Comparison of ENCODE assay signal across 29 cellular contexts in genomic region chr5:170162631-170163321, GRCh38. TPM values are rescaled to one million over a fixed set of nuclear protein-coding genes. Genes with fewer than 3 reads are reported as not detected.
"Had no signal": no experiment of that assay in that cellular context is flagged by ENCODE, and none has a peak within 500 bp of the region (broad histone marks: within the 10 kb centered on the region; RNA-seq: fewer than 3 reads in every experiment).

No MANE protein-coding gene starts in this region.

- H3K27ac Mint-ChIP-seq: activated CD4-positive, alpha-beta T cell treated with anti-CD3 and anti-CD28 coated beads for 36 hours; activated CD4-positive, alpha-beta T cell treated with anti-CD3 and anti-CD28 coated beads, Interleukin-2, amount 10 ng/mL, durations not matched to agents 7 days and 5 days; activated CD8-positive, alpha-beta T cell treated with anti-CD3 and anti-CD28 coated beads, Interleukin-2, amount 10 ng/mL, durations not matched to agents 7 days and 5 days; activated naive CD4-positive, alpha-beta T cell treated with anti-CD3 and anti-CD28 coated beads, Interleukin-2, amount 10 ng/mL, durations not matched to agents 7 days and 5 days; activated naive CD8-positive, alpha-beta T cell; activated naive CD8-positive, alpha-beta T cell treated with anti-CD3 and anti-CD28 coated beads, Interleukin-2, amount 50 U/mL, for 24 hours; activated T-cell treated with anti-CD3 and anti-CD28 coated beads, Interleukin-2, amount 50 U/mL, for 24 hours; activated T-helper 2 cell treated with anti-CD3 and anti-CD28 coated beads, Interferon-gamma antibody, Interleukin-2, Interleukin-4, amounts not matched to agents 10 μg/mL and 5 μg/mL and 100 μg/mL, durations not matched to agents 14 hours and 24 hours and 36 hours; brain; T-helper 1 cell treated with Interleukin-12 subunit alpha and Interleukin-12 subunit beta and Interleukin-4 antibody, amounts not matched to agents 30 μg/mL and 1 μg/mL, for 36 hours; T-helper 2 cell treated with Interferon-gamma antibody and Interleukin-4, amounts not matched to agents 5 μg/mL and 100 μg/mL, for 36 hours had no signal

- H3K4me3 ChIP-seq: Peyer's patch, SJSA1 had no signal

- H3K9me3 Mint-ChIP-seq: activated CD4-positive, alpha-beta T cell treated with anti-CD3 and anti-CD28 coated beads, Interleukin-2, amount 10 ng/mL, durations not matched to agents 7 days and 5 days; activated naive CD4-positive, alpha-beta T cell treated with anti-CD3 and anti-CD28 coated beads, Interleukin-2, amount 10 ng/mL, durations not matched to agents 7 days and 5 days; activated naive CD8-positive, alpha-beta T cell treated with anti-CD3 and anti-CD28 coated beads, Interleukin-2, amount 50 U/mL, for 24 hours; activated T-cell treated with anti-CD3 and anti-CD28 coated beads, Interleukin-2, amount 50 U/mL, for 24 hours; activated T-helper 2 cell treated with anti-CD3 and anti-CD28 coated beads, Interferon-gamma antibody, Interleukin-2, Interleukin-4, amounts not matched to agents 10 μg/mL and 5 μg/mL and 100 μg/mL, durations not matched to agents 14 hours and 24 hours and 36 hours; brain; T-helper 1 cell treated with Interleukin-12 subunit alpha and Interleukin-12 subunit beta and Interleukin-4 antibody, amounts not matched to agents 30 μg/mL and 1 μg/mL, for 36 hours; T-helper 2 cell treated with Interferon-gamma antibody and Interleukin-4, amounts not matched to agents 5 μg/mL and 100 μg/mL, for 36 hours had no signal

- H3K9me2 ChIP-seq: SK-N-SH had no signal

- H3K36me3 Mint-ChIP-seq: activated naive CD4-positive, alpha-beta T cell treated with anti-CD3 and anti-CD28 coated beads, Interleukin-2, amount 10 ng/mL, durations not matched to agents 7 days and 5 days; activated naive CD8-positive, alpha-beta T cell; brain had no signal

- ATAC-seq: activated CD4-positive, alpha-beta T cell treated with anti-CD3 and anti-CD28 coated beads for 36 hours; activated CD4-positive, CD25-positive, alpha-beta regulatory T cell treated with anti-CD3 and anti-CD28 coated beads, Interleukin-2, amount 50 U/mL, for 24 hours; activated CD8-positive, alpha-beta T cell treated with anti-CD3 and anti-CD28 coated beads, Interleukin-2, amount 10 ng/mL, durations not matched to agents 7 days and 5 days; activated naive CD8-positive, alpha-beta T cell treated with anti-CD3 and anti-CD28 coated beads, Interleukin-2, amount 50 U/mL, for 24 hours had no signal

- H3K27ac ChIP-seq: Peyer's patch, SJSA1 had no signal

- H3K4me1 Mint-ChIP-seq: activated CD4-positive, alpha-beta T cell treated with anti-CD3 and anti-CD28 coated beads for 36 hours; activated CD4-positive, alpha-beta T cell treated with anti-CD3 and anti-CD28 coated beads, Interleukin-2, amount 10 ng/mL, durations not matched to agents 7 days and 5 days; activated naive CD4-positive, alpha-beta T cell treated with anti-CD3 and anti-CD28 coated beads, Interleukin-2, amount 10 ng/mL, durations not matched to agents 7 days and 5 days; activated naive CD8-positive, alpha-beta T cell treated with anti-CD3 and anti-CD28 coated beads, Interleukin-2, amount 50 U/mL, for 24 hours; brain had no signal

- H3K4me3 Mint-ChIP-seq: activated CD4-positive, alpha-beta T cell treated with anti-CD3 and anti-CD28 coated beads for 36 hours; activated CD4-positive, alpha-beta T cell treated with anti-CD3 and anti-CD28 coated beads, Interleukin-2, amount 10 ng/mL, durations not matched to agents 7 days and 5 days; activated CD8-positive, alpha-beta T cell treated with anti-CD3 and anti-CD28 coated beads, Interleukin-2, amount 10 ng/mL, durations not matched to agents 7 days and 5 days; activated naive CD4-positive, alpha-beta T cell treated with anti-CD3 and anti-CD28 coated beads, Interleukin-2, amount 10 ng/mL, durations not matched to agents 7 days and 5 days; activated naive CD8-positive, alpha-beta T cell; activated naive CD8-positive, alpha-beta T cell treated with anti-CD3 and anti-CD28 coated beads, Interleukin-2, amount 50 U/mL, for 24 hours; activated T-cell treated with anti-CD3 and anti-CD28 coated beads, Interleukin-2, amount 50 U/mL, for 24 hours; brain; T-helper 1 cell treated with Interleukin-12 subunit alpha and Interleukin-12 subunit beta and Interleukin-4 antibody, amounts not matched to agents 30 μg/mL and 1 μg/mL, for 36 hours; T-helper 2 cell treated with Interferon-gamma antibody and Interleukin-4, amounts not matched to agents 5 μg/mL and 100 μg/mL, for 36 hours had no signal

- H3K27me3 Mint-ChIP-seq: activated naive CD8-positive, alpha-beta T cell; activated naive CD8-positive, alpha-beta T cell treated with anti-CD3 and anti-CD28 coated beads, Interleukin-2, amount 50 U/mL, for 24 hours; activated T-cell treated with anti-CD3 and anti-CD28 coated beads, Interleukin-2, amount 50 U/mL, for 24 hours had no signal

- DNase-seq: activated CD4-positive, alpha-beta T cell treated with anti-CD3 and anti-CD28 coated beads for 36 hours; activated CD4-positive, alpha-beta T cell treated with anti-CD3 and anti-CD28 coated beads, Interleukin-2, amount 10 ng/mL, durations not matched to agents 7 days and 5 days; activated CD4-positive, alpha-beta T cell treated with anti-CD3 and anti-CD28 coated beads, Interleukin-2, amount 50 U/mL, for 48 hours; activated CD8-positive, alpha-beta T cell treated with anti-CD3 and anti-CD28 coated beads, Interleukin-2, amount 10 ng/mL, durations not matched to agents 7 days and 5 days; activated naive CD4-positive, alpha-beta T cell treated with anti-CD3 and anti-CD28 coated beads, Interleukin-2, amount 10 ng/mL, durations not matched to agents 7 days and 5 days; activated naive CD8-positive, alpha-beta T cell treated with anti-CD3 and anti-CD28 coated beads, Interleukin-2, amount 50 U/mL, for 24 hours; activated T-cell treated with anti-CD3 and anti-CD28 coated beads, Interleukin-2, amount 50 U/mL, for 24 hours; anterior cingulate cortex; central memory CD4-positive, alpha-beta T cell; NCI-H1105; NCI-H1417 treated with DMSO at 0.1 percent for 48 hours; NCI-H187 treated with DMSO at 0.1 percent for 48 hours; NCI-H2081 treated with DMSO at 0.1 percent for 48 hours; NCI-H226; NCI-H446 treated with DMSO at 0.1 percent for 48 hours; Peyer's patch; RPMI8226; SHP77 treated with DMSO at 0.1 percent for 48 hours; SK-N-SH had no signal

- H3K4me2 ChIP-seq: SK-N-SH had no signal

- H3K36me3 ChIP-seq: Peyer's patch, SJSA1 had no signal

- H3K27me3 ChIP-seq: Peyer's patch had no signal

- H3K4me1 ChIP-seq: Peyer's patch, SJSA1 had no signal

RNA-seq across cellular contexts. Expression of gene FOXI1, which starts 57.1 kb away (rescaled TPM):
- total RNA-seq: activated CD4-positive, alpha-beta T cell treated with anti-CD3 and anti-CD28 coated beads for 36 hours; activated CD4-positive, alpha-beta T cell treated with anti-CD3 and anti-CD28 coated beads, Interleukin-2, amount 10 ng/mL, durations not matched to agents 7 days and 5 days; activated CD8-positive, alpha-beta T cell treated with anti-CD3 and anti-CD28 coated beads, Interleukin-2, amount 10 ng/mL, durations not matched to agents 7 days and 5 days; activated T-helper 2 cell treated with anti-CD3 and anti-CD28 coated beads, Interferon-gamma antibody, Interleukin-2, Interleukin-4, amounts not matched to agents 10 μg/mL and 5 μg/mL and 100 μg/mL, durations not matched to agents 14 hours and 24 hours and 36 hours; bronchial epithelial cell; cerebellum; MCF 10A; Peyer's patch; SJSA1 had no signal
- polyA plus RNA-seq: SK-N-SH had no signal
